In genomic region chr9:110303136-110303535, GRCh38 we compare ENCODE assay signal across 18 cellular contexts. TPM values are rescaled to one million over a fixed set of nuclear protein-coding genes. Genes with fewer than 3 reads are reported as not detected.
DNase-seq lines count a peak whose midpoint lies in the region; ATAC-seq, FAIRE-seq and TF ChIP-seq lines count a peak whose summit lies in the region.
"Had no signal": no experiment of that assay in that cellular context is flagged by ENCODE, and none has a peak within 500 bp of the region (broad histone marks: within the 10 kb centered on the region; RNA-seq: fewer than 3 reads in every experiment).

No MANE protein-coding gene starts in this region.

- peaks cover 0 to 3% of the 10 kb centered on the region in 2 experiments; a peak in 3 of 5 replicates for H3K27me3 ChIP-seq in K562 (ENCODE audit: control insufficient read depth in 2 of 2, insufficient read depth in 2 of 2, low read length in 2 of 2)
- H3K27me3 ChIP-seq in mesenchymal stem cell (ENCODE audit: control insufficient read depth in 1 of 2, insufficient read depth in 1 of 2, low read length in 2 of 2) = no peaks in the 10 kb centered on the region
- no peaks in the 10 kb centered on the region for H3K27me3 ChIP-seq in thyroid gland
- H3K27me3 ChIP-seq: uterus had no signal

- no peak overlapping the region for H2AK5ac ChIP-seq in mesenchymal stem cell (ENCODE audit: low read length, severe bottlenecking)

- H3K14ac ChIP-seq in mesenchymal stem cell (ENCODE audit: low read length in 2 of 2) = no peak overlapping the region

- H2BK120ac ChIP-seq in mesenchymal stem cell (ENCODE audit: low read depth, low read length) = no peak overlapping the region

- no peak for FAIRE-seq in K562 (lab: Jason Lieb, UNC)

- TF ChIP-seq RAD21 in K562 (CRISPR knock-in tag; conservative IDR thresholded peaks at IDR 0.05 in 1 of 2, IDR thresholded peaks at IDR 0.05 in 1 of 2) = no peak

- no peak overlapping the region for H2BK12ac ChIP-seq in mesenchymal stem cell (ENCODE audit: low read length in 2 of 2)

- TF ChIP-seq EP300 in K562 (IDR thresholded peaks at IDR 0.05; ENCODE audit: low read length) = no peak

- peaks cover 0 to 5% (median 3%) of the 10 kb centered on the region in 3 donors for H3K27me3 Mint-ChIP-seq in CD14-positive monocyte (ENCODE audit: low read depth in 3 of 3)

- no peaks in the 10 kb centered on the region for H3K79me2 ChIP-seq in K562 (ENCODE audit: control insufficient read depth, insufficient read depth, low read length)

- H3K4me1 ChIP-seq in K562 (replicated peaks in 1 of 2; ENCODE audit: control insufficient read depth in 2 of 2, insufficient read depth in 2 of 2, low read length in 2 of 2) (no peaks in the 10 kb centered on the region; a peak in 1 of 5 replicates), mesenchymal stem cell (ENCODE audit: control insufficient read depth, insufficient read depth, low read depth, low read length) (no peaks in the 10 kb centered on the region), thyroid gland (no peaks in the 10 kb centered on the region)
- H3K4me1 ChIP-seq: uterus had no signal

- POLR2A ChIA-PET in K562 (lab: Yijun Ruan, JAX) = no interaction called here

- H3K36me3 ChIP-seq in K562 (ENCODE audit: control insufficient read depth, insufficient read depth, low read length) (no peaks in the 10 kb centered on the region), mesenchymal stem cell (ENCODE audit: control insufficient read depth in 1 of 2, insufficient read depth in 2 of 2, low read depth in 1 of 2, low read length in 2 of 2) (no peaks in the 10 kb centered on the region), thyroid gland (no peaks in the 10 kb centered on the region)
- H3K36me3 ChIP-seq: uterus had no signal

- TF ChIP-seq CTCF in CD14-positive monocyte (IDR thresholded peaks at IDR 0.05) (no peak), K562 (IDR thresholded peaks at IDR 0.05 in 2 of 3, conservative IDR thresholded peaks at IDR 0.05 in 1 of 3; ENCODE audit: insufficient read depth in 2 of 3, low read depth in 1 of 3, low read length in 3 of 3) (no peak), thyroid gland (IDR thresholded peaks at IDR 0.05) (no peak)

- H3K9me3 ChIP-seq in K562 (replicated peaks; ENCODE audit: control insufficient read depth, insufficient read depth, low read depth, low read length) = no peaks in the 10 kb centered on the region
- H3K9me3 ChIP-seq in mesenchymal stem cell (ENCODE audit: control insufficient read depth, low read length) = no peaks in the 10 kb centered on the region
- no peaks in the 10 kb centered on the region for H3K9me3 ChIP-seq in thyroid gland
- H3K9me3 ChIP-seq: mucosa of descending colon, uterus had no signal

- H3K4me3 ChIP-seq in K562 = no peak overlapping the region
- H3K4me3 ChIP-seq in mesenchymal stem cell (ENCODE audit: insufficient read depth in 1 of 2, low read depth in 1 of 2, low read length in 2 of 2) = no peak overlapping the region
- no peak overlapping the region for H3K4me3 ChIP-seq in thyroid gland (replicated peaks in 1 of 3)
- H3K4me3 ChIP-seq: mucosa of descending colon, uterus had no signal

- H3K9ac ChIP-seq in K562 (ENCODE audit: insufficient read depth in 1 of 2, low read depth in 2 of 2, low read length in 2 of 2) (no peak overlapping the region), mesenchymal stem cell (ENCODE audit: low read length) (peak overlapping the region; percentile 32)

- DNase-seq in CD14-positive monocyte (ENCODE audit: low spot score) = no peak
- DNase-seq in M059J (ENCODE audit: low read depth) = peak; percentile 20
- no peak for DNase-seq in K562 (ENCODE audit: extremely low read depth in 1 of 4, low spot score in 3 of 4)
- DNase-seq in mesenchymal stem cell = peak; percentile 83
- DNase-seq in thyroid gland = no peak
- DNase-seq in epidermal melanocyte (ENCODE audit: insufficient read length, low spot score) = no peak
- DNase-seq: C1 segment of cervical spinal cord; central memory CD4-positive, alpha-beta T cell; mucosa of descending colon; NCI-H1436 treated with DMSO at 0.1 percent for 48 hours; NCI-H510A treated with DMSO at 0.1 percent for 48 hours; stimulated activated CD4-positive, alpha-beta T cell treated with anti-CD3 and anti-CD28 coated beads, Interleukin-1b, Interleukin-23, amount 100 ng/mL, for 48 hours; uterus had no signal

- in situ Hi-C loops in K562 (cut with MboI) = no loop called here

- no peak overlapping the region for H4K91ac ChIP-seq in mesenchymal stem cell (ENCODE audit: low read length)

- 8% methylated on average over 1 of the region's 1 CpG for WGBS in K562 (ENCODE audit: insufficient coverage, low coverage, missing lambda C conversion rate)
- 74% methylated on average over 1 of the region's 1 CpG for WGBS in mesenchymal stem cell
- 68 to 69% methylated on average over 1 of the region's 1 CpG for WGBS in thyroid gland, 2 donors

- no peak overlapping the region for H2BK15ac ChIP-seq in mesenchymal stem cell (ENCODE audit: low read depth, poor library complexity, severe bottlenecking)

- no peak overlapping the region for H3K23ac ChIP-seq in mesenchymal stem cell (ENCODE audit: low read length in 2 of 2)

- H2AFZ ChIP-seq in K562 (ENCODE audit: low read depth, low read length) (no peak overlapping the region), mesenchymal stem cell (ENCODE audit: low read depth, low read length) (no peak overlapping the region)

- H3K9me3 Mint-ChIP-seq in CD14-positive monocyte = peaks cover 0 to 6% (median 2%) of the 10 kb centered on the region in 7 donors
- H3K9me3 Mint-ChIP-seq: activated naive CD4-positive, alpha-beta T cell treated with anti-CD3 and anti-CD28 coated beads, Interleukin-2, amount 50 U/mL, for 24 hours had no signal

- H3K4me3 Mint-ChIP-seq in CD14-positive monocyte = no peak overlapping the region
- H3K4me3 Mint-ChIP-seq: activated naive CD4-positive, alpha-beta T cell treated with anti-CD3 and anti-CD28 coated beads, Interleukin-2, amount 50 U/mL, for 24 hours had no signal

- peak overlapping the region in 6 of 7 donors; percentile 31 to 76 (median 68) for H3K27ac Mint-ChIP-seq in CD14-positive monocyte
- H3K27ac Mint-ChIP-seq: activated naive CD4-positive, alpha-beta T cell treated with anti-CD3 and anti-CD28 coated beads, Interleukin-2, amount 50 U/mL, for 24 hours had no signal

- no TSS peak for BruUV-seq in K562 (replicated peaks; lab: Mats Ljungman, UMichigan)

- H3K36me3 Mint-ChIP-seq in CD14-positive monocyte = peaks cover 0 to 2% of the 10 kb centered on the region in 2 donors

- no peaks in the 10 kb centered on the region for H3K79me1 ChIP-seq in mesenchymal stem cell (replicated peaks; ENCODE audit: low read length, poor library complexity, severe bottlenecking)

- intact Hi-C loops in CD14-positive monocyte (cut with micrococcal nuclease) (no loop called here), K562 (cut with micrococcal nuclease) (no loop called here), thyroid gland (cut with DNase I) (no loop called here)

- TF ChIP-seq POLR2A in K562 (conservative IDR thresholded peaks at IDR 0.05) (no peak), thyroid gland (IDR thresholded peaks at IDR 0.05) (no peak)

- H3K9me1 ChIP-seq in K562 (ENCODE audit: control insufficient read depth, insufficient read depth, low read length) = no peaks in the 10 kb centered on the region

- H3K4me2 ChIP-seq in K562 (ENCODE audit: insufficient read depth, low read length) (no peak overlapping the region), mesenchymal stem cell (ENCODE audit: low read length, poor library complexity, severe bottlenecking) (no peak overlapping the region)

- H4K20me1 ChIP-seq in K562 (replicated peaks; ENCODE audit: control insufficient read depth, insufficient read depth, low read length) = no peaks in the 10 kb centered on the region

- CTCF ChIA-PET in K562 (lab: Yijun Ruan, JAX; ENCODE audit: low intra/inter-chr PET ratio) = no interaction called here

- H3K27ac ChIP-seq in K562 (ENCODE audit: extremely low read depth, low read depth, low read length) (no peak overlapping the region), mesenchymal stem cell (ENCODE audit: low read length, poor library complexity, severe bottlenecking) (no peak overlapping the region), thyroid gland (no peak overlapping the region)
- H3K27ac ChIP-seq: uterus, VCaP had no signal

- H3K18ac ChIP-seq in mesenchymal stem cell (ENCODE audit: low read depth in 1 of 2, low read length in 2 of 2) = no peak overlapping the region

- H3K4ac ChIP-seq in mesenchymal stem cell (ENCODE audit: low read depth in 1 of 2, low read length in 2 of 2) = no peak overlapping the region

- H4K8ac ChIP-seq in mesenchymal stem cell (ENCODE audit: low read length) = no peak overlapping the region

- ATAC-seq in K562 (peak; percentile 22; the same call in 1 of the 3 replicates), HG02588 (IDR thresholded peaks at IDR 0.05; ENCODE audit: unreplicated experiment) (no peak), HG02852 (IDR thresholded peaks at IDR 0.05; ENCODE audit: unreplicated experiment) (no peak)
- ATAC-seq: mucosa of descending colon had no signal

- H2BK5ac ChIP-seq in mesenchymal stem cell (ENCODE audit: low read depth, low read length, poor library complexity, severe bottlenecking) = no peak overlapping the region

- peaks cover 29% of the 10 kb centered on the region for H3K4me1 Mint-ChIP-seq in CD14-positive monocyte
- H3K4me1 Mint-ChIP-seq: activated naive CD4-positive, alpha-beta T cell treated with anti-CD3 and anti-CD28 coated beads, Interleukin-2, amount 50 U/mL, for 24 hours had no signal

RNA-seq across cellular contexts. Expression of gene TXNDC8, which starts 34.5 kb away (rescaled TPM):
- not detected for polyA plus RNA-seq in CD14-positive monocyte
- total RNA-seq in M059J (2014; rRNA removed; shearing (Covaris generic)) = not detected in 2 replicates
- not detected in 2 replicates for total RNA-seq in K562 (2011; cell fraction: chromatin; rRNA removed; ENCODE audit: low replicate concordance)
- not detected in 2 replicates for total RNA-seq in K562 (2011; cell fraction: nucleolus; rRNA removed)
- total RNA-seq in K562 (2011; cell fraction: nucleoplasm; rRNA removed) = not detected in 2 replicates
- total RNA-seq in K562 (2014; rRNA removed) = not detected in 2 replicates
- not detected in 2 replicates for total RNA-seq in K562 (2014; rRNA removed; fragmentation: Illumina TruSeq; extraction: Trizol)
- total RNA-seq in K562 (2015; rRNA removed; fragmentation: Illumina TruSeq; extraction: Trizol) = not detected in 2 replicates
- total RNA-seq in K562 (2021) = not detected in 2 replicates
- polyA plus RNA-seq in K562 (2011; rRNA removed) = not detected in 2 replicates
- not detected in 2 replicates for polyA plus RNA-seq in K562 (2011; cell fraction: cytosol; rRNA removed)
- polyA plus RNA-seq in K562 (2011; cell fraction: nucleus; rRNA removed) = not detected in 2 replicates
- polyA plus RNA-seq in K562 (2012) = not detected in 2 replicates
- not detected in 2 replicates for polyA plus RNA-seq in K562 (2014; fragmentation: Illumina TruSeq; extraction: Trizol)
- polyA plus RNA-seq in K562 (2014; fragmentation: Nextera tagmentation; extraction: Ambion mirVana) = not detected
- polyA plus RNA-seq in K562 (2014; rRNA removed) = not detected in 2 replicates
- not detected in 2 replicates for polyA minus RNA-seq in K562 (2011; rRNA and poly(A)+ RNA removed)
- not detected in 2 replicates for polyA minus RNA-seq in K562 (2011; cell fraction: cytosol; rRNA and poly(A)+ RNA removed)
- polyA minus RNA-seq in K562 (2011; cell fraction: nucleus; rRNA and poly(A)+ RNA removed) = not detected in 2 replicates
- not detected for polyA plus RNA-seq in mesenchymal stem cell (2013, experiment 1 of 2)
- not detected for polyA plus RNA-seq in mesenchymal stem cell (2013, experiment 2 of 2)
- total RNA-seq in thyroid gland = not detected
- total RNA-seq: mucosa of descending colon, posterior vena cava, uterus had no signal

RNA-seq across cellular contexts. Expression of gene TXN, which starts 46.8 kb away (rescaled TPM):
- polyA plus RNA-seq in CD14-positive monocyte = 100 to 1,000 TPM; 209 to 224 TPM
- total RNA-seq in M059J (2014; rRNA removed; shearing (Covaris generic)) = 534 and 687 TPM in 2 replicates
- total RNA-seq in K562 (2011; cell fraction: chromatin; rRNA removed; ENCODE audit: low replicate concordance) = 19.1 and 42.6 TPM in 2 replicates
- total RNA-seq in K562 (2011; cell fraction: nucleolus; rRNA removed) = 29.2 and 32.8 TPM in 2 replicates
- total RNA-seq in K562 (2011; cell fraction: nucleoplasm; rRNA removed) = 49.5 and 76.2 TPM in 2 replicates
- total RNA-seq in K562 (2014; rRNA removed) = 219 and 272 TPM in 2 replicates
- 428 and 441 TPM in 2 replicates for total RNA-seq in K562 (2014; rRNA removed; fragmentation: Illumina TruSeq; extraction: Trizol)
- total RNA-seq in K562 (2015; rRNA removed; fragmentation: Illumina TruSeq; extraction: Trizol) = 349 and 384 TPM in 2 replicates
- total RNA-seq in K562 (2021) = 339 and 403 TPM in 2 replicates
- 590 and 771 TPM in 2 replicates for polyA plus RNA-seq in K562 (2011; rRNA removed)
- polyA plus RNA-seq in K562 (2011; cell fraction: cytosol; rRNA removed) = 284 and 512 TPM in 2 replicates
- 120 and 197 TPM in 2 replicates for polyA plus RNA-seq in K562 (2011; cell fraction: nucleus; rRNA removed)
- 289 and 521 TPM in 2 replicates for polyA plus RNA-seq in K562 (2012)
- 446 and 528 TPM in 2 replicates for polyA plus RNA-seq in K562 (2014; fragmentation: Illumina TruSeq; extraction: Trizol)
- polyA plus RNA-seq in K562 (2014; fragmentation: Nextera tagmentation; extraction: Ambion mirVana) = 1,000 to 10,000 TPM; 1,469 to 1,596 TPM
- polyA plus RNA-seq in K562 (2014; rRNA removed) = 514 and 530 TPM in 2 replicates
- 190 and 220 TPM in 2 replicates for polyA minus RNA-seq in K562 (2011; rRNA and poly(A)+ RNA removed)
- 59.8 and 72.2 TPM in 2 replicates for polyA minus RNA-seq in K562 (2011; cell fraction: cytosol; rRNA and poly(A)+ RNA removed)
- 17.1 and 37.3 TPM in 2 replicates for polyA minus RNA-seq in K562 (2011; cell fraction: nucleus; rRNA and poly(A)+ RNA removed)
- polyA plus RNA-seq in mesenchymal stem cell (2013, experiment 1 of 2) = 709 TPM
- 737 TPM for polyA plus RNA-seq in mesenchymal stem cell (2013, experiment 2 of 2)
- total RNA-seq in thyroid gland = 100 to 1,000 TPM; 148 to 252 (median 172) TPM

Comparison
In these comparisons a context has a peak if more than half of its experiments do, and no peak if none do; other contexts are left out.
1. DNase-seq: peak in M059J (single experiment) and mesenchymal stem cell (single experiment); none in CD14-positive monocyte (single experiment), K562 (0 of 4), thyroid gland (0 of 2) and epidermal melanocyte (single experiment).